In the genomic region with DNA sequence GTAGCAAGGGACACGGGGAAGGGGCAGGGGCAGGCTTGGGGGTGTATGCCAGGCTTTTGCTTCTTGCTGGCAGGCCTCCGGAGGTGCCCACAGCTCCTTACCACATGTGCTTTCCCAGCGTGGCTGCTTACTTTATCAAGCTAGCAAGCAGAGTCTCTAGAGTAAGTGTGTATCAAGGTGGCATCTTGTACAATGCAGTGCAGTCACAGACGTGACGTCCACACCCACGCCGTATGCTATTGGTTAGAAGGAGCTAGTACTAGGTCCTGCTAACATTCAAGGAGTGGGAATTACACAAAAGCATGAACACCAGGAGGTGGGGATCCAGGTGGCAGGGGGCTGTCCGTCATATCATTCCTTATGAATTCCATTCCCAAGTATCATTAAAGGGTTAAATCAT, we compare ENCODE assay signal across 34 cellular contexts. TPM values are rescaled to one million over a fixed set of nuclear protein-coding genes. Genes with fewer than 3 reads are reported as not detected.
"Had no signal": no experiment of that assay in that cellular context is flagged by ENCODE, and none has a peak within 500 bp of the region (broad histone marks: within the 10 kb centered on the region; RNA-seq: fewer than 3 reads in every experiment).

No MANE protein-coding gene starts in this region.

- H3K27ac Mint-ChIP-seq: activated CD4-positive, alpha-beta memory T cell treated with anti-CD3 and anti-CD28 coated beads, Interleukin-2, amount 10 ng/mL, durations not matched to agents 7 days and 5 days; activated CD4-positive, alpha-beta T cell treated with anti-CD3 and anti-CD28 coated beads for 36 hours; activated CD4-positive, alpha-beta T cell treated with anti-CD3 and anti-CD28 coated beads, Interleukin-2, amount 10 ng/mL, durations not matched to agents 24 days and 14 days; activated naive CD4-positive, alpha-beta T cell treated with anti-CD3 and anti-CD28 coated beads, Interleukin-2, amount 10 ng/mL, durations not matched to agents 7 days and 5 days; activated naive CD4-positive, alpha-beta T cell treated with anti-CD3 and anti-CD28 coated beads, Interleukin-2, amount 50 U/mL, for 72 hours; activated naive CD8-positive, alpha-beta T cell treated with anti-CD3 and anti-CD28 coated beads, Interleukin-2, amount 10 ng/mL, durations not matched to agents 7 days and 5 days; activated T-cell treated with anti-CD3 and anti-CD28 coated beads, Interleukin-2, amount 50 U/mL, for 24 hours; activated T-cell treated with anti-CD3 and anti-CD28 coated beads, Interleukin-2, amount 50 U/mL, for 72 hours; dendritic cell treated with granulocyte-macrophage colony-stimulating factor and Interleukin-4, amounts not matched to agents 40 ng/mL and 50 ng/mL, for 4 days; effector memory CD8-positive, alpha-beta T cell; T-helper 17 cell; T-helper 2 cell treated with Interferon-gamma antibody and Interleukin-4, amounts not matched to agents 5 μg/mL and 100 μg/mL, for 36 hours had no signal

- H3K4me3 ChIP-seq: ascending aorta, coronary artery, esophagus squamous epithelium, gastroesophageal sphincter had no signal

- H3K9me3 ChIP-seq: ascending aorta, esophagus squamous epithelium, gastroesophageal sphincter had no signal

- H3K4me1 ChIP-seq: ascending aorta, esophagus squamous epithelium, gastroesophageal sphincter had no signal

- H3K4me3 Mint-ChIP-seq: activated CD4-positive, alpha-beta memory T cell treated with anti-CD3 and anti-CD28 coated beads, Interleukin-2, amount 10 ng/mL, durations not matched to agents 7 days and 5 days; activated CD4-positive, alpha-beta T cell treated with anti-CD3 and anti-CD28 coated beads for 36 hours; activated CD4-positive, alpha-beta T cell treated with anti-CD3 and anti-CD28 coated beads, Interleukin-2, amount 10 ng/mL, durations not matched to agents 24 days and 14 days; activated naive CD4-positive, alpha-beta T cell treated with anti-CD3 and anti-CD28 coated beads, Interleukin-2, amount 10 ng/mL, durations not matched to agents 7 days and 5 days; activated naive CD8-positive, alpha-beta T cell treated with anti-CD3 and anti-CD28 coated beads, Interleukin-2, amount 10 ng/mL, durations not matched to agents 7 days and 5 days; activated T-cell treated with anti-CD3 and anti-CD28 coated beads, Interleukin-2, amount 50 U/mL, for 24 hours; activated T-cell treated with anti-CD3 and anti-CD28 coated beads, Interleukin-2, amount 50 U/mL, for 72 hours; central memory CD8-positive, alpha-beta T cell; dendritic cell treated with granulocyte-macrophage colony-stimulating factor and Interleukin-4, amounts not matched to agents 40 ng/mL and 50 ng/mL, for 4 days; effector memory CD8-positive, alpha-beta T cell; T-helper 17 cell; T-helper 2 cell treated with Interferon-gamma antibody and Interleukin-4, amounts not matched to agents 5 μg/mL and 100 μg/mL, for 36 hours had no signal

- H3K36me3 Mint-ChIP-seq: activated naive CD4-positive, alpha-beta T cell treated with anti-CD3 and anti-CD28 coated beads, Interleukin-2, amount 10 ng/mL, durations not matched to agents 7 days and 5 days; activated naive CD8-positive, alpha-beta T cell treated with anti-CD3 and anti-CD28 coated beads, Interleukin-2, amount 10 ng/mL, durations not matched to agents 7 days and 5 days had no signal

- H3K36me3 ChIP-seq: ascending aorta, brain microvascular endothelial cell, esophagus squamous epithelium, gastroesophageal sphincter had no signal

- DNase-seq: activated CD4-positive, alpha-beta memory T cell treated with anti-CD3 and anti-CD28 coated beads, Interleukin-2, amount 10 ng/mL, durations not matched to agents 7 days and 5 days; activated CD4-positive, alpha-beta T cell treated with anti-CD3 and anti-CD28 coated beads for 36 hours; activated CD4-positive, alpha-beta T cell treated with anti-CD3 and anti-CD28 coated beads, Interleukin-2, amount 10 ng/mL, durations not matched to agents 24 days and 14 days; activated CD4-positive, CD25-positive, alpha-beta regulatory T cell; activated CD4-positive, CD25-positive, alpha-beta regulatory T cell treated with anti-CD3 and anti-CD28 coated beads, Interleukin-2, amount 50 U/mL, for 72 hours; activated CD8-positive, alpha-beta memory T cell treated with anti-CD3 and anti-CD28 coated beads, Interleukin-2, amount 50 U/mL, for 48 hours; activated gamma-delta T cell; activated naive CD4-positive, alpha-beta T cell; activated naive CD4-positive, alpha-beta T cell treated with anti-CD3 and anti-CD28 coated beads, Interleukin-2, amount 10 ng/mL, durations not matched to agents 7 days and 5 days; activated naive CD8-positive, alpha-beta T cell treated with anti-CD3 and anti-CD28 coated beads, Interleukin-2, amount 10 ng/mL, durations not matched to agents 7 days and 5 days; activated T-cell treated with anti-CD3 and anti-CD28 coated beads for 4 hours; activated T-cell treated with anti-CD3 and anti-CD28 coated beads, Interleukin-2, amount 50 U/mL, for 24 hours; activated T-cell treated with anti-CD3 and anti-CD28 coated beads, Interleukin-2, amount 50 U/mL, for 72 hours; brain microvascular endothelial cell; dorsolateral prefrontal cortex; effector CD4-positive, alpha-beta T cell; effector memory CD8-positive, alpha-beta T cell; erythroblast; esophagus squamous epithelium; foreskin melanocyte; T-helper 1 cell; T-helper 17 cell; T1000 had no signal

- H3K9me3 Mint-ChIP-seq: activated CD4-positive, alpha-beta memory T cell treated with anti-CD3 and anti-CD28 coated beads, Interleukin-2, amount 10 ng/mL, durations not matched to agents 7 days and 5 days; activated CD4-positive, alpha-beta T cell treated with anti-CD3 and anti-CD28 coated beads, Interleukin-2, amount 10 ng/mL, durations not matched to agents 24 days and 14 days; activated naive CD4-positive, alpha-beta T cell treated with anti-CD3 and anti-CD28 coated beads, Interleukin-2, amount 10 ng/mL, durations not matched to agents 7 days and 5 days; activated naive CD8-positive, alpha-beta T cell treated with anti-CD3 and anti-CD28 coated beads, Interleukin-2, amount 10 ng/mL, durations not matched to agents 7 days and 5 days; dendritic cell treated with granulocyte-macrophage colony-stimulating factor and Interleukin-4, amounts not matched to agents 40 ng/mL and 50 ng/mL, for 4 days; T-helper 2 cell treated with Interferon-gamma antibody and Interleukin-4, amounts not matched to agents 5 μg/mL and 100 μg/mL, for 36 hours had no signal

- H3K27me3 Mint-ChIP-seq: activated CD4-positive, alpha-beta memory T cell treated with anti-CD3 and anti-CD28 coated beads, Interleukin-2, amount 10 ng/mL, durations not matched to agents 7 days and 5 days; activated CD4-positive, alpha-beta T cell treated with anti-CD3 and anti-CD28 coated beads, Interleukin-2, amount 10 ng/mL, durations not matched to agents 24 days and 14 days; activated naive CD4-positive, alpha-beta T cell treated with anti-CD3 and anti-CD28 coated beads, Interleukin-2, amount 10 ng/mL, durations not matched to agents 7 days and 5 days; dendritic cell treated with granulocyte-macrophage colony-stimulating factor and Interleukin-4, amounts not matched to agents 40 ng/mL and 50 ng/mL, for 4 days had no signal

- H3K4me1 Mint-ChIP-seq: activated CD4-positive, alpha-beta memory T cell treated with anti-CD3 and anti-CD28 coated beads, Interleukin-2, amount 10 ng/mL, durations not matched to agents 7 days and 5 days; activated CD4-positive, alpha-beta T cell treated with anti-CD3 and anti-CD28 coated beads for 36 hours; activated CD4-positive, alpha-beta T cell treated with anti-CD3 and anti-CD28 coated beads, Interleukin-2, amount 10 ng/mL, durations not matched to agents 24 days and 14 days; activated naive CD4-positive, alpha-beta T cell treated with anti-CD3 and anti-CD28 coated beads, Interleukin-2, amount 10 ng/mL, durations not matched to agents 7 days and 5 days; activated naive CD8-positive, alpha-beta T cell treated with anti-CD3 and anti-CD28 coated beads, Interleukin-2, amount 10 ng/mL, durations not matched to agents 7 days and 5 days; central memory CD8-positive, alpha-beta T cell; T-helper 17 cell had no signal

- H3K27ac ChIP-seq: ascending aorta, brain microvascular endothelial cell, coronary artery, dorsolateral prefrontal cortex, esophagus squamous epithelium, gastroesophageal sphincter had no signal

- H3K27me3 ChIP-seq: ascending aorta, brain microvascular endothelial cell had no signal

RNA-seq across cellular contexts. Expression of a gene that starts 15.3 kb away (rescaled TPM):
- total RNA-seq: activated CD4-positive, alpha-beta memory T cell treated with anti-CD3 and anti-CD28 coated beads, Interleukin-2, amount 10 ng/mL, durations not matched to agents 7 days and 5 days; activated CD4-positive, alpha-beta T cell treated with anti-CD3 and anti-CD28 coated beads, Interleukin-2, amount 10 ng/mL, durations not matched to agents 24 days and 14 days; activated naive CD4-positive, alpha-beta T cell treated with anti-CD3 and anti-CD28 coated beads, Interleukin-2, amount 50 U/mL, for 72 hours; activated naive CD8-positive, alpha-beta T cell treated with anti-CD3 and anti-CD28 coated beads, Interleukin-2, amount 10 ng/mL, durations not matched to agents 7 days and 5 days; ascending aorta; bronchial epithelial cell; fibroblast of lung; fibroblast of villous mesenchyme; glomerular endothelial cell; T-helper 17 cell had no signal
